ENCODE assay signal across 8 cellular contexts in genomic region chrX:7926501-7926900, GRCh38. TPM values are rescaled to one million over a fixed set of nuclear protein-coding genes. Genes with fewer than 3 reads are reported as not detected.
DNase-seq lines count a peak whose midpoint lies in the region; ATAC-seq and TF ChIP-seq lines count a peak whose summit lies in the region.

No MANE protein-coding gene starts in this region.

- peak overlapping the region; percentile 88 for H3K27ac Mint-ChIP-seq in dendritic cell treated with granulocyte-macrophage colony-stimulating factor and Interleukin-4, amounts not matched to agents 40 ng/mL and 50 ng/mL, for 4 days
- H3K27ac Mint-ChIP-seq in naive thymus-derived CD4-positive, alpha-beta T cell, result peak overlapping the region in 8 of 9 donors; percentile 47 to 99 (median 78)

- peaks cover under 1% of the 10 kb centered on the region for H3K36me3 Mint-ChIP-seq in dendritic cell treated with granulocyte-macrophage colony-stimulating factor and Interleukin-4, amounts not matched to agents 40 ng/mL and 50 ng/mL, for 4 days (ENCODE audit: low read depth)
- peaks cover 0 to 18% (median 2%) of the 10 kb centered on the region in 5 donors for H3K36me3 Mint-ChIP-seq in naive thymus-derived CD4-positive, alpha-beta T cell

- intact Hi-C loops in dendritic cell treated with granulocyte-macrophage colony-stimulating factor and Interleukin-4, amounts not matched to agents 40 ng/mL and 50 ng/mL, for 4 days (cut with micrococcal nuclease), result loop anchor here (10.0 kb wide), 1 partner anchor 782 kb away; the partner anchor contains the start of genes PUDP and STS
- intact Hi-C loops in naive thymus-derived CD4-positive, alpha-beta T cell (cut with micrococcal nuclease), result loop anchor here (2.0 to 10.0 kb wide), 4 partner anchors 794 to 1906 kb away; no protein-coding TSS in a partner anchor

- H3K27me3 ChIP-seq in KMS-11 (ENCODE audit: insufficient read depth, low read depth), result no peaks in the 10 kb centered on the region
- H3K27me3 ChIP-seq in naive thymus-derived CD4-positive, alpha-beta T cell (ENCODE audit: control insufficient read depth in 2 of 2, insufficient read depth in 2 of 2, low read length in 2 of 2), result no peaks in the 10 kb centered on the region

- H3K27me3 Mint-ChIP-seq in dendritic cell treated with granulocyte-macrophage colony-stimulating factor and Interleukin-4, amounts not matched to agents 40 ng/mL and 50 ng/mL, for 4 days, result no peaks in the 10 kb centered on the region
- H3K27me3 Mint-ChIP-seq in naive thymus-derived CD4-positive, alpha-beta T cell, result no peaks in the 10 kb centered on the region

- H3K9me3 Mint-ChIP-seq in dendritic cell treated with granulocyte-macrophage colony-stimulating factor and Interleukin-4, amounts not matched to agents 40 ng/mL and 50 ng/mL, for 4 days, result no peaks in the 10 kb centered on the region
- H3K9me3 Mint-ChIP-seq in naive thymus-derived CD4-positive, alpha-beta T cell, result peaks cover 0 to 3% (median 0%) of the 10 kb centered on the region in 11 donors

- H3K4me1 ChIP-seq in KMS-11 (ENCODE audit: low read depth, poor library complexity, severe bottlenecking), result peaks cover 6% of the 10 kb centered on the region
- peaks cover 6 to 11% of the 10 kb centered on the region in 2 donors for H3K4me1 ChIP-seq in naive thymus-derived CD4-positive, alpha-beta T cell (ENCODE audit: control insufficient read depth in 2 of 2, insufficient read depth in 2 of 2, low read length in 2 of 2)

- no peak for ATAC-seq in naive thymus-derived CD4-positive, alpha-beta T cell
- ATAC-seq in HG03439 (IDR thresholded peaks at IDR 0.05; ENCODE audit: unreplicated experiment), result no peak
- no peak for ATAC-seq in HG03280 (IDR thresholded peaks at IDR 0.05; ENCODE audit: unreplicated experiment)

- CTCF ChIA-PET in naive thymus-derived CD4-positive, alpha-beta T cell (lab: Charles Lee), result no interaction called here

- H3K27ac ChIP-seq in KMS-11, result peak overlapping the region; percentile 79; the same call in 1 of the 2 replicates
- peak overlapping the region; percentile 85 for H3K27ac ChIP-seq in naive thymus-derived CD4-positive, alpha-beta T cell (ENCODE audit: low read depth, low read length)

- H4K20me1 ChIP-seq in KMS-11 (ENCODE audit: insufficient read depth), result no peaks in the 10 kb centered on the region

- TF ChIP-seq CTCF in AG09309 (IDR thresholded peaks at IDR 0.05; ENCODE audit: control insufficient read depth, insufficient read depth, low read depth, low read length, missing control alignments), result no peak
- TF ChIP-seq CTCF in KMS-11 (conservative IDR thresholded peaks at IDR 0.05; ENCODE audit: low read depth, low read length), result no peak

- no peaks in the 10 kb centered on the region for H3K36me3 ChIP-seq in KMS-11 (ENCODE audit: insufficient read depth)
- H3K36me3 ChIP-seq in naive thymus-derived CD4-positive, alpha-beta T cell (ENCODE audit: control insufficient read depth in 2 of 3, insufficient read depth in 3 of 3, low read length in 3 of 3), result peaks cover 0 to 7% (median 0%) of the 10 kb centered on the region in 3 experiments

- POLR2A ChIA-PET in naive thymus-derived CD4-positive, alpha-beta T cell (lab: Charles Lee), result no interaction called here

- H3K4me3 ChIP-seq in AG09309 (ENCODE audit: control insufficient read depth, low read depth, low read length), result peak overlapping the region; percentile 70
- H3K4me3 ChIP-seq in KMS-11 (IDR thresholded peaks at IDR 0.05; ENCODE audit: insufficient read depth, low read depth, low read length), result no peak overlapping the region
- H3K4me3 ChIP-seq in naive thymus-derived CD4-positive, alpha-beta T cell (ENCODE audit: low read length), result peak overlapping the region; percentile 75

- H3K9me3 ChIP-seq in naive thymus-derived CD4-positive, alpha-beta T cell (ENCODE audit: control insufficient read depth in 2 of 3, low read length in 3 of 3), result no peaks in the 10 kb centered on the region

- no peaks in the 10 kb centered on the region for H3K79me2 ChIP-seq in KMS-11 (ENCODE audit: insufficient read depth, low read depth)

- peak overlapping the region; percentile 74 for H3K4me2 ChIP-seq in KMS-11

- DNase-seq in AG09309 (ENCODE audit: low read depth), result no peak
- peak in 4 of 9 donors; percentile 0 to 2 (median 1) for DNase-seq in naive thymus-derived CD4-positive, alpha-beta T cell
- DNase-seq in GDM1 (lab: John Stamatoyannopoulos, UW), result no peak
- no peak for DNase-seq in NCI-H187 treated with DMSO at 0.1 percent for 48 hours (lab: John Stamatoyannopoulos, UW)

- H3K4me1 Mint-ChIP-seq in dendritic cell treated with granulocyte-macrophage colony-stimulating factor and Interleukin-4, amounts not matched to agents 40 ng/mL and 50 ng/mL, for 4 days (ENCODE audit: low read depth), result no peaks in the 10 kb centered on the region
- H3K4me1 Mint-ChIP-seq in naive thymus-derived CD4-positive, alpha-beta T cell, result peaks cover 0 to 38% (median 22%) of the 10 kb centered on the region in 7 donors

- no peak overlapping the region; the same call in 1 of the 2 replicates for H3K9ac ChIP-seq in KMS-11

- peak overlapping the region; percentile 75 for H3K4me3 Mint-ChIP-seq in dendritic cell treated with granulocyte-macrophage colony-stimulating factor and Interleukin-4, amounts not matched to agents 40 ng/mL and 50 ng/mL, for 4 days
- peak overlapping the region; percentile 46 to 99 (median 94) for H3K4me3 Mint-ChIP-seq in naive thymus-derived CD4-positive, alpha-beta T cell

- peak overlapping the region; percentile 78; the same call in 1 of the 2 replicates for H2AFZ ChIP-seq in KMS-11 (ENCODE audit: low read depth)

RNA-seq across cellular contexts. Expression of gene PNPLA4, which starts 0.7 kb away (rescaled TPM):
- total RNA-seq in naive thymus-derived CD4-positive, alpha-beta T cell, result 1 to 10 TPM; 4.0 to 4.3 (median 4.2) TPM
- polyA plus RNA-seq in naive thymus-derived CD4-positive, alpha-beta T cell, result 10 to 100 TPM; 13.6 to 18.7 TPM
